19 cellular contexts compared by ENCODE assay signal in genomic region chr6:45155341-45155894, GRCh38.
A peak's percentile ranks its signal among the peaks of the same experiment; 100 is the strongest.
DNase-seq lines count a peak whose midpoint lies in the region; ATAC-seq and TF ChIP-seq lines count a peak whose summit lies in the region.
"Had no signal": no experiment of that assay in that cellular context is flagged by ENCODE, and none has a peak within 500 bp of the region (broad histone marks: within the 10 kb centered on the region; RNA-seq: fewer than 3 reads in every experiment).

No MANE protein-coding gene starts in this region.

- no peaks in the 10 kb centered on the region for H3K9me3 ChIP-seq in CD4-positive, alpha-beta T cell (ENCODE audit: control insufficient read depth, low read length)
- H3K9me3 ChIP-seq: BE2C had no signal

- no peak overlapping the region for H3K4me3 Mint-ChIP-seq in T-helper 2 cell treated with Interferon-gamma antibody and Interleukin-4, amounts not matched to agents 5 μg/mL and 100 μg/mL, for 36 hours
- H3K4me3 Mint-ChIP-seq in CD4-positive, alpha-beta T cell, result no peak overlapping the region
- no peak overlapping the region for H3K4me3 Mint-ChIP-seq in activated naive CD8-positive, alpha-beta T cell treated with anti-CD3 and anti-CD28 coated beads, Interleukin-2, amount 50 U/mL, for 24 hours
- H3K4me3 Mint-ChIP-seq: GM23338, IgD-negative memory B cell had no signal

- no peak for ATAC-seq in CD4-positive, alpha-beta T cell (ENCODE audit: poor library complexity)
- ATAC-seq in activated naive CD8-positive, alpha-beta T cell treated with anti-CD3 and anti-CD28 coated beads, Interleukin-2, amount 50 U/mL, for 24 hours, result no peak
- ATAC-seq in GM18498 (IDR thresholded peaks at IDR 0.05; ENCODE audit: unreplicated experiment), result no peak
- no peak for ATAC-seq in GM18873 (IDR thresholded peaks at IDR 0.05; ENCODE audit: low FRiP score, unreplicated experiment)
- ATAC-seq: GM23338, HCT116, PC-3 had no signal

- H3K27ac ChIP-seq in CD4-positive, alpha-beta T cell (ENCODE audit: low read depth, low read length), result no peak overlapping the region

- no peak for DNase-seq in T-helper 2 cell treated with Interferon-gamma antibody and Interleukin-4, amounts not matched to agents 5 μg/mL and 100 μg/mL, for 36 hours (ENCODE audit: low spot score)
- no peak for DNase-seq in T-helper 2 cell
- no peak for DNase-seq in CD4-positive, alpha-beta T cell
- DNase-seq in OCI-M1 (lab: John Stamatoyannopoulos, UW), result peak; percentile 54
- no peak for DNase-seq in activated naive CD8-positive, alpha-beta T cell treated with anti-CD3 and anti-CD28 coated beads, Interleukin-2, amount 50 U/mL, for 24 hours
- DNase-seq in NCI-H1417 (lab: John Stamatoyannopoulos, UW), result no peak
- DNase-seq: 8988T, BE2C, DMS79, NCI-H1436 treated with DMSO at 0.1 percent for 48 hours, NCI-H2171 treated with DMSO at 0.1 percent for 48 hours, NCI-H748 treated with DMSO at 0.1 percent for 48 hours, PC-3 had no signal

- intact Hi-C loops in CD4-positive, alpha-beta T cell (cut with DNase I, micrococcal nuclease), result loop anchor here in 1 of 2 experiments (5.0 to 10.0 kb wide), 3 partner anchors 159 to 231 kb away; no protein-coding TSS in a partner anchor

- H3K36me3 Mint-ChIP-seq in T-helper 2 cell treated with Interferon-gamma antibody and Interleukin-4, amounts not matched to agents 5 μg/mL and 100 μg/mL, for 36 hours (ENCODE audit: low read depth), result peaks cover 40% of the 10 kb centered on the region
- no peaks in the 10 kb centered on the region for H3K36me3 Mint-ChIP-seq in CD4-positive, alpha-beta T cell (ENCODE audit: low read depth)
- peaks cover 13% of the 10 kb centered on the region for H3K36me3 Mint-ChIP-seq in activated naive CD8-positive, alpha-beta T cell treated with anti-CD3 and anti-CD28 coated beads, Interleukin-2, amount 50 U/mL, for 24 hours (ENCODE audit: low read depth)

- no peaks in the 10 kb centered on the region for H3K27me3 Mint-ChIP-seq in T-helper 2 cell treated with Interferon-gamma antibody and Interleukin-4, amounts not matched to agents 5 μg/mL and 100 μg/mL, for 36 hours (ENCODE audit: low read depth)
- H3K27me3 Mint-ChIP-seq in CD4-positive, alpha-beta T cell, result no peaks in the 10 kb centered on the region
- H3K27me3 Mint-ChIP-seq in activated naive CD8-positive, alpha-beta T cell treated with anti-CD3 and anti-CD28 coated beads, Interleukin-2, amount 50 U/mL, for 24 hours, result no peaks in the 10 kb centered on the region
- H3K27me3 Mint-ChIP-seq: CD8-positive, alpha-beta memory T cell; IgD-negative memory B cell had no signal

- no peak for TF ChIP-seq CTCF in CD4-positive, alpha-beta T cell (IDR thresholded peaks at IDR 0.05)

- H3K4me1 Mint-ChIP-seq in T-helper 2 cell treated with Interferon-gamma antibody and Interleukin-4, amounts not matched to agents 5 μg/mL and 100 μg/mL, for 36 hours (ENCODE audit: low read depth), result peaks cover 30% of the 10 kb centered on the region
- H3K4me1 Mint-ChIP-seq in CD4-positive, alpha-beta T cell (ENCODE audit: low read depth), result peaks cover 32% of the 10 kb centered on the region
- H3K4me1 Mint-ChIP-seq in activated naive CD8-positive, alpha-beta T cell treated with anti-CD3 and anti-CD28 coated beads, Interleukin-2, amount 50 U/mL, for 24 hours, result peaks cover 34% of the 10 kb centered on the region

- POLR2A ChIA-PET in CD4-positive, alpha-beta T cell (lab: Charles Lee), result interaction anchor here (0.5 to 2.0 kb wide), 15 partner anchors 21 to 431 kb away, joined by 3 to 19 read pairs (median 4); partner anchors contain the start of gene SUPT3H

- peaks cover 44% of the 10 kb centered on the region for H3K9me3 Mint-ChIP-seq in T-helper 2 cell treated with Interferon-gamma antibody and Interleukin-4, amounts not matched to agents 5 μg/mL and 100 μg/mL, for 36 hours
- H3K9me3 Mint-ChIP-seq in CD4-positive, alpha-beta T cell, result no peaks in the 10 kb centered on the region
- no peaks in the 10 kb centered on the region for H3K9me3 Mint-ChIP-seq in activated naive CD8-positive, alpha-beta T cell treated with anti-CD3 and anti-CD28 coated beads, Interleukin-2, amount 50 U/mL, for 24 hours
- H3K9me3 Mint-ChIP-seq: CD8-positive, alpha-beta memory T cell; GM23338; IgD-negative memory B cell had no signal

- peak overlapping the region; percentile 83 for H3K27ac Mint-ChIP-seq in T-helper 2 cell treated with Interferon-gamma antibody and Interleukin-4, amounts not matched to agents 5 μg/mL and 100 μg/mL, for 36 hours
- peak overlapping the region; percentile 77 for H3K27ac Mint-ChIP-seq in CD4-positive, alpha-beta T cell
- peak overlapping the region; percentile 23 for H3K27ac Mint-ChIP-seq in activated naive CD8-positive, alpha-beta T cell treated with anti-CD3 and anti-CD28 coated beads, Interleukin-2, amount 50 U/mL, for 24 hours
- H3K27ac Mint-ChIP-seq: GM23338, IgD-negative memory B cell had no signal

- H3K27me3 ChIP-seq in CD4-positive, alpha-beta T cell (ENCODE audit: control insufficient read depth, insufficient read depth, low read length), result no peaks in the 10 kb centered on the region
- H3K27me3 ChIP-seq: BE2C had no signal

- CTCF ChIA-PET in CD4-positive, alpha-beta T cell (lab: Charles Lee), result interaction anchor here (1.1 kb wide), 1 partner anchor 559 kb away, joined by 3 read pairs; no protein-coding TSS in a partner anchor

Comparison
In these comparisons a context has a peak if more than half of its experiments do, and no peak if none do; other contexts are left out.
1. H3K27ac Mint-ChIP-seq: peak in every context shown above with its lines; median percentile 83 in T-helper 2 cell treated with Interferon-gamma antibody and Interleukin-4, amounts not matched to agents 5 μg/mL and 100 μg/mL, for 36 hours; 77 in CD4-positive, alpha-beta T cell; 23 in activated naive CD8-positive, alpha-beta T cell treated with anti-CD3 and anti-CD28 coated beads, Interleukin-2, amount 50 U/mL, for 24 hours.